In genomic region chr5:84688566-84688965, GRCh38 we compare ENCODE assay signal across 17 cellular contexts.
DNase-seq lines count a peak whose midpoint lies in the region; ATAC-seq and TF ChIP-seq lines count a peak whose summit lies in the region.
"Had no signal": no experiment of that assay in that cellular context is flagged by ENCODE, and none has a peak within 500 bp of the region (broad histone marks: within the 10 kb centered on the region; RNA-seq: fewer than 3 reads in every experiment).

No MANE protein-coding gene starts in this region.

- H3K9ac ChIP-seq in mammary epithelial cell (ENCODE audit: insufficient read depth, low read length), result no peak overlapping the region

- H3K79me2 ChIP-seq in mammary epithelial cell (ENCODE audit: insufficient read depth, low read length), result no peaks in the 10 kb centered on the region

- DNase-seq in NCI-H1105 treated with DMSO at 0.1 percent for 48 hours (lab: John Stamatoyannopoulos, UW), result peak; percentile 21
- no peak for DNase-seq in NCI-H1105 (lab: John Stamatoyannopoulos, UW)
- DNase-seq in NCI-H446 (lab: John Stamatoyannopoulos, UW), result peak; percentile 62 to 80
- peak; percentile 93 for DNase-seq in mammary epithelial cell
- DNase-seq in skeletal muscle cell (ENCODE audit: low read depth), result peak; percentile 72
- DNase-seq in DMS153 (lab: John Stamatoyannopoulos, UW), result no peak
- DNase-seq in GF-D8 (lab: John Stamatoyannopoulos, UW), result no peak
- DNase-seq: activated T-cell treated with anti-CD3 and anti-CD28 coated beads, Interleukin-2, amount 50 U/mL, for 1 hour; anterior cingulate cortex; DND-41; pancreas; SHP77; stimulated activated CD4-positive, alpha-beta T cell treated with anti-CD3 and anti-CD28 coated beads, Interleukin-15, amount 100 ng/mL, for 24 hours had no signal

- intact Hi-C loops in mammary epithelial cell (cut with micrococcal nuclease), result no loop called here

- H4K20me1 ChIP-seq in mammary epithelial cell (ENCODE audit: insufficient read depth, low read length), result no peaks in the 10 kb centered on the region

- dilution Hi-C loops in mammary epithelial cell (cut with HindIII; ENCODE audit: low sequenced_read_pairs), result no loop called here

- ATAC-seq in esophagus mucosa, result no peak
- ATAC-seq: pancreas had no signal

- H3K9me3 ChIP-seq in mammary epithelial cell (replicated peaks; ENCODE audit: insufficient read depth, low read length), result no peaks in the 10 kb centered on the region
- H3K9me3 ChIP-seq: pancreas, tibial nerve had no signal

- H3K4me1 ChIP-seq in mammary epithelial cell (ENCODE audit: insufficient read depth, low read length), result peaks cover 7% of the 10 kb centered on the region
- H3K4me1 ChIP-seq: pancreas had no signal

- H2AFZ ChIP-seq in mammary epithelial cell (ENCODE audit: low read depth, low read length), result no peak overlapping the region

- H3K27me3 ChIP-seq in mammary epithelial cell (ENCODE audit: insufficient read depth, low read length), result no peaks in the 10 kb centered on the region
- H3K27me3 ChIP-seq: pancreas, tibial nerve had no signal

- H3K4me2 ChIP-seq in mammary epithelial cell (ENCODE audit: insufficient read depth, low read depth, low read length), result peak overlapping the region; percentile 55

- CTCF ChIA-PET in mammary epithelial cell (lab: Charles Lee; ENCODE audit: low non-redundant PET), result no interaction called here

- in situ Hi-C loops in mammary epithelial cell (cut with MboI; ENCODE audit: low sequenced_read_pairs in 2 of 2), result no loop called here

- H3K36me3 ChIP-seq in mammary epithelial cell (ENCODE audit: insufficient read depth, low read length), result no peaks in the 10 kb centered on the region
- H3K36me3 ChIP-seq: pancreas, tibial nerve had no signal

- BruUV-seq in mammary epithelial cell (replicated peaks; lab: Mats Ljungman, UMichigan), result no TSS peak

- peak overlapping the region; percentile 40 for H3K27ac ChIP-seq in mammary epithelial cell (ENCODE audit: insufficient read depth, low read depth, low read length)
- H3K27ac ChIP-seq: 22Rv1, pancreas, tibial nerve, VCaP had no signal

- no peak overlapping the region for H3K4me3 ChIP-seq in mammary epithelial cell (replicated peaks in 1 of 3; ENCODE audit: insufficient read depth in 1 of 3, low read depth in 2 of 3, low read length in 3 of 3)
- no peak overlapping the region for H3K4me3 ChIP-seq in skeletal muscle cell (ENCODE audit: low read depth, low read length)
- H3K4me3 ChIP-seq: pancreas, tibial nerve had no signal

- no peak for TF ChIP-seq CTCF in mammary epithelial cell (conservative IDR thresholded peaks at IDR 0.05 in 1 of 2, IDR thresholded peaks at IDR 0.05 in 1 of 2; ENCODE audit: extremely low read depth in 1 of 2, insufficient read depth in 1 of 2, low read depth in 1 of 2, low read length in 2 of 2)

- 3% methylated on average over 3 of the region's 3 CpGs for WGBS in mammary epithelial cell (ENCODE audit: low coverage, missing lambda C conversion rate)

Comparison
In these comparisons a context has a peak if more than half of its experiments do, and no peak if none do; other contexts are left out.
1. DNase-seq: peak in NCI-H1105 treated with DMSO at 0.1 percent for 48 hours (single experiment), NCI-H446 (2 of 2), mammary epithelial cell (single experiment) and skeletal muscle cell (single experiment); none in NCI-H1105 (single experiment), DMS153 (single experiment) and GF-D8 (single experiment).